Comparison of ENCODE assay signal across 1 cellular context in genomic region chr3:1087066-1087555, GRCh38.
TF ChIP-seq lines count a peak whose summit lies in the region.

No MANE protein-coding gene starts in this region.

TF ChIP-seq in WTC11, 78 proteins besides CTCF, POLR2A, EP300 and RAD21 (continued from another document):
- TF ChIP-seq HMGXB4 (CRISPR knock-in tag; IDR thresholded peaks at IDR 0.05): no peak
TF ChIP-seq in WTC11: peak in this region for 0.
